In the genomic region with DNA sequence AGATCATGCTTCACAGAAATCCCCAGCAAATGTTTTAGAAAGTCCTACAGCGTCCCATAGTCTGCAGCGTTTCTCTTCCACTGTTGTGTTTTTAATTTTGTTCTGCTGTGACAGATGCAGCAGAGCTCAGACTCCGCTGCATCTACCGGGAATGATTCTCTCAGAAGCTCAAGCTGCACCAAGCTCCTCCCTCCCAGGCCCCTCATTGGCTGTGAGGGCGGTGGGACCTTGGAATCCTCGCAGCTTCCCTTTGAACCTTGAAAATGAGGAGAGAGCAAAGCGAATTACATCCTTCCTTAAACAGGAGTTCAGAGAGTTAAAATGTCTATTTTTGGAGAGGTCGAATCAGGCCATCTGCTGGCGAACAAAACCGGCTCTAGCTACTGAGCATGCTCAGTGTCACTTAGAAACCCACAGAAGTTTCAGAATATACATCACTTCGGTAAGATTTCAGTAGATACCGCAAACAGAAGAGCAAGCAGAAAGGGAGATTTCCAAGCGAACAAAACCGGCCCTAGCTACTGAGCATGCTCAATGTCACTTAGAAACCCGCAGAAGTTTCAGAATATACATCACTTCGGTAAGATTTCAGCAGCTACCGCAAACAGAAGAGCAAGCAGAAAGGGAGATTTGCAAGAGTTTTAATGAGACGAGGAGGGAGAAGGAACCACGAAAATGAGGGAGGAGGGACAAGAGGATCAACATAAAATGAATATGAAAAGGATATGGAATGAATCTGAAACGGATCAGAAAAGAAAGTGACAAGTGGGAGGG, we compare ENCODE assay signal across 8 cellular contexts. TPM values are rescaled to one million over a fixed set of nuclear protein-coding genes. Genes with fewer than 3 reads are reported as not detected.
DNase-seq lines count a peak whose midpoint lies in the region; ATAC-seq and TF ChIP-seq lines count a peak whose summit lies in the region.

ABCD2 (minus strand) TSS at position 144 of the 774 bp plus-strand sequence. CDS start 188 bp downstream, outside the sequence.

- DNase-seq in HFFc6 = peak; percentile 68
- DNase-seq in NAMALWA (ENCODE audit: low spot score) = peak; percentile 93
- peak; percentile 44 for DNase-seq in SW480 (ENCODE audit: low spot score)
- peak; percentile 85 for DNase-seq in amniotic stem cell (lab: John Stamatoyannopoulos, UW)
- peak; percentile 69 for DNase-seq in left ventricle myocardium superior
- DNase-seq in psoas muscle = peak; percentile 63 to 73
- DNase-seq in uterus = peak; percentile 82 to 84

- H3K27me3 ChIP-seq in psoas muscle (ENCODE audit: insufficient read depth in 3 of 3, low read length in 2 of 3) (no peaks in the 10 kb centered on the region), uterus (no peaks in the 10 kb centered on the region)

- H3K4me3 ChIP-seq in GM12875 (ENCODE audit: low read depth, low read length) (peak within 1 kb of the TSS; percentile 82), psoas muscle (peak within 1 kb of the TSS; percentile 68), uterus (peak within 1 kb of the TSS; percentile 43 to 46)

- ATAC-seq in left ventricle myocardium superior (peak; percentile 94), psoas muscle (peak; percentile 62 to 90 (median 86))

- H3K4me1 Mint-ChIP-seq in HFFc6 (ENCODE audit: low read depth) = no peaks in the 10 kb centered on the region

- H3K9me3 ChIP-seq in psoas muscle (no peaks in the 10 kb centered on the region), uterus (no peaks in the 10 kb centered on the region)

- intact Hi-C loops in left ventricle myocardium superior (cut with micrococcal nuclease) = no loop called here
- intact Hi-C loops in psoas muscle (cut with DNase I) = loop anchor here in 1 of 2 donors (10.0 kb wide), 1 partner anchor 815 kb away; no protein-coding TSS in a partner anchor
- intact Hi-C loops in uterus (cut with DNase I; ENCODE audit: low total_unique reads) = no loop called here

- H3K27me3 Mint-ChIP-seq in HFFc6 (ENCODE audit: insufficient read depth) = no peaks in the 10 kb centered on the region

- no peak within 1 kb of the TSS for H3K27ac Mint-ChIP-seq in HFFc6

- peak; percentile 27 to 72 for TF ChIP-seq POLR2A in uterus (IDR thresholded peaks at IDR 0.05)

- no peaks in the 10 kb centered on the region for H3K36me3 ChIP-seq in psoas muscle (ENCODE audit: insufficient read depth in 1 of 2, low read depth in 1 of 2)
- H3K36me3 ChIP-seq in uterus = no peaks in the 10 kb centered on the region

- TF ChIP-seq CTCF in GM12875 (IDR thresholded peaks at IDR 0.05; ENCODE audit: borderline replicate concordance, insufficient read depth, low read depth, low read length) (no peak), HFFc6 (IDR thresholded peaks at IDR 0.05) (0 out of 2 replicates have a peak, but pooled peaks have one; percentile 12), psoas muscle (IDR thresholded peaks at IDR 0.05) (no peak), uterus (IDR thresholded peaks at IDR 0.05) (peak in 1 of 4 experiments; percentile 11)

- H3K27ac ChIP-seq in psoas muscle = peak within 1 kb of the TSS; percentile 36
- peak within 1 kb of the TSS; percentile 81 to 88 for H3K27ac ChIP-seq in uterus

- no peaks in the 10 kb centered on the region for H3K9me3 Mint-ChIP-seq in HFFc6

- H3K36me3 Mint-ChIP-seq in HFFc6 (ENCODE audit: low read depth) = no peaks in the 10 kb centered on the region

- 0 to 1% (median 0%) methylated on average over 20 of the region's 20 CpGs for WGBS in psoas muscle, 3 donors

- peaks cover 5% of the 10 kb centered on the region for H3K4me1 ChIP-seq in psoas muscle
- no peaks in the 10 kb centered on the region for H3K4me1 ChIP-seq in uterus

- H3K4me3 Mint-ChIP-seq in HFFc6 = no peak within 1 kb of the TSS

RNA-seq across cellular contexts. Expression of gene ABCD2, which starts in this region (rescaled TPM):
- total RNA-seq in HFFc6 (2021; fragmentation: NEBNext Ultra II Directional; extraction: Animal tissue kit (Norgen Biotek cat#: 25700)) = not detected
- 8.5 TPM for total RNA-seq in left ventricle myocardium superior
- total RNA-seq in psoas muscle = under 1 TPM; 0.12 to 0.34 (median 0.24) TPM
- polyA plus RNA-seq in psoas muscle = under 1 TPM; 0.04 to 0.22 (median 0.12) TPM
- 1 to 10 TPM in 3 of 4 donors, under 1 TPM in 1; 0.29 to 3.5 (median 2.0) TPM for total RNA-seq in uterus

Comparison
In these comparisons a context has a peak if more than half of its experiments do, and no peak if none do; other contexts are left out.
1. Peak in every context shown above with its lines: DNase-seq, ATAC-seq, H3K4me3 ChIP-seq and H3K27ac ChIP-seq.
2. Peak in DNase-seq in HFFc6; RNA of the gene not detected or under 1 TPM.
3. Peak in DNase-seq, ATAC-seq, H3K4me3 ChIP-seq and H3K27ac ChIP-seq in psoas muscle; RNA of the gene not detected or under 1 TPM.